ENCODE assay signal across 24 cellular contexts in genomic region chr1:53645690-53646078, GRCh38.
"Had no signal": no experiment of that assay in that cellular context is flagged by ENCODE, and none has a peak within 500 bp of the region (broad histone marks: within the 10 kb centered on the region; RNA-seq: fewer than 3 reads in every experiment).

No MANE protein-coding gene starts in this region.

- H3K36me3 Mint-ChIP-seq: immature natural killer cell; memory B cell; naive thymus-derived CD4-positive, alpha-beta T cell; natural killer cell treated with Interleukin-12 subunit alpha and Interleukin-12 subunit beta and Interleukin-15 and Interleukin-18, amount 100 ng/mL, for 72 hours; stimulated activated effector memory CD8-positive, alpha-beta T cell treated with anti-CD3 and anti-CD28 coated beads, Interleukin-12 subunit alpha, Interleukin-12 subunit beta, amount 100 ng/mL, for 72 hours had no signal

- H3K27me3 ChIP-seq: pancreas, suprapubic skin had no signal

- DNase-seq: hypothalamus; immature natural killer cell; left ventricle myocardium inferior; midbrain; mucosa of descending colon; naive thymus-derived CD4-positive, alpha-beta T cell; retina; right cardiac atrium; small intestine; spleen; stimulated activated CD4-positive, alpha-beta T cell treated with anti-CD3 and anti-CD28 coated beads, Interleukin-4, amount 100 ng/mL, for 24 hours; stimulated activated naive CD4-positive, alpha-beta T cell; trophoblast cell had no signal

- H3K4me3 ChIP-seq: left ventricle myocardium inferior, lung, mucosa of descending colon, pancreas, prostate gland, spleen, suprapubic skin, thoracic aorta, tibial artery, uterus had no signal

- H3K4me1 Mint-ChIP-seq: immature natural killer cell; memory B cell; naive thymus-derived CD4-positive, alpha-beta T cell; stimulated activated effector memory CD8-positive, alpha-beta T cell treated with anti-CD3 and anti-CD28 coated beads, Interleukin-12 subunit alpha, Interleukin-12 subunit beta, amount 100 ng/mL, for 72 hours had no signal

- H3K36me3 ChIP-seq: left ventricle myocardium inferior, pancreas, prostate gland, spleen, suprapubic skin, thoracic aorta, tibial artery, uterus had no signal

- H3K27ac Mint-ChIP-seq: immature natural killer cell; memory B cell; naive thymus-derived CD4-positive, alpha-beta T cell; natural killer cell treated with Interleukin-12 subunit alpha and Interleukin-12 subunit beta and Interleukin-15 and Interleukin-18, amount 100 ng/mL, for 72 hours; stimulated activated effector memory CD8-positive, alpha-beta T cell treated with anti-CD3 and anti-CD28 coated beads, Interleukin-12 subunit alpha, Interleukin-12 subunit beta, amount 100 ng/mL, for 72 hours; stimulated activated naive CD8-positive, alpha-beta T cell treated with anti-CD3 and anti-CD28 coated beads, Interleukin-15, Interleukin-2, amounts not matched to agents 100 ng/mL and 50 ng/mL, for 24 hours had no signal

- H3K4me3 Mint-ChIP-seq: immature natural killer cell; memory B cell; naive thymus-derived CD4-positive, alpha-beta T cell; natural killer cell treated with Interleukin-12 subunit alpha and Interleukin-12 subunit beta and Interleukin-15 and Interleukin-18, amount 100 ng/mL, for 72 hours; stimulated activated effector memory CD8-positive, alpha-beta T cell treated with anti-CD3 and anti-CD28 coated beads, Interleukin-12 subunit alpha, Interleukin-12 subunit beta, amount 100 ng/mL, for 72 hours; stimulated activated naive CD8-positive, alpha-beta T cell treated with anti-CD3 and anti-CD28 coated beads, Interleukin-15, Interleukin-2, amounts not matched to agents 100 ng/mL and 50 ng/mL, for 24 hours had no signal

- H3K9me3 Mint-ChIP-seq: immature natural killer cell; memory B cell; natural killer cell treated with Interleukin-12 subunit alpha and Interleukin-12 subunit beta and Interleukin-15 and Interleukin-18, amount 100 ng/mL, for 72 hours; stimulated activated effector memory CD8-positive, alpha-beta T cell treated with anti-CD3 and anti-CD28 coated beads, Interleukin-12 subunit alpha, Interleukin-12 subunit beta, amount 100 ng/mL, for 72 hours; stimulated activated naive CD8-positive, alpha-beta T cell treated with anti-CD3 and anti-CD28 coated beads, Interleukin-15, Interleukin-2, amounts not matched to agents 100 ng/mL and 50 ng/mL, for 24 hours had no signal

- H3K27ac ChIP-seq: left ventricle myocardium inferior, pancreas, prostate gland, spleen, suprapubic skin, thoracic aorta, tibial artery, uterus had no signal
